Comparison of ENCODE assay signal across 1 cellular context in the genomic region with DNA sequence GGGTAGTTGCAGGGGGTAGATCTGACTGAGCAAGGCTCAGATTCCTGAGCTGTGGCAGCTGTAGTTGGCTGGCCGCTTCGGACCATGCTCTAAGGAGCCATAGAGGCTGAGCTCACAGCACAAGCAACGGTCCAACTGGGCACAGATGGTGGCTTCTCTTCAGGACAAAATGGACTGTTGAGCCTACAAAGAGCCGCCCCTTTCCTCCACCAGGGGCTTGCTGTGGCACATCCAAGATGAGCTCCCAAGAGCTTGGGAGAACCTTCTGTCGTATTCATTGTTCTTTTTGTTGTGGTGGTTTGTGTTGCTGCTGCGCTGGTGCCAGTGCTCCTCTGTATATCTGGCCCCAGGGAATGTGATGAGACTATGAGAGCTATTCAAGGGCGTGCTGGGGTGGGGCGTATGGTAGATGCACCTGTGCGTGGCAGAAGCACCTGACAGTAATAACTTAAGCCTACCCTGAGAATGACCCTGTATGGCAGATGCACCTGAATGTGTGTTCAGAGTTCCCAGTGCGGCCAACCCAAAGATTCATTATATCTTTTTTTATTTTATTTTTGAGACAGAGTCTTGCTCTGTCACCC.
TF ChIP-seq lines count a peak whose summit lies in the region.

No MANE protein-coding gene starts in this region.

TF ChIP-seq in IMR-90, 13 proteins besides CTCF, POLR2A, EP300 and RAD21:
- TF ChIP-seq NFE2L2 (IDR thresholded peaks at IDR 0.05; ENCODE audit: low read depth, low read length) (no peak), RCOR1 (IDR thresholded peaks at IDR 0.05; ENCODE audit: insufficient replicate concordance, low read length) (no peak), MAZ (IDR thresholded peaks at IDR 0.05; ENCODE audit: borderline replicate concordance, low read depth, low read length) (no peak), MXI1 (IDR thresholded peaks at IDR 0.05; ENCODE audit: borderline replicate concordance, low read depth, low read length) (no peak), BHLHE40 (IDR thresholded peaks at IDR 0.05; ENCODE audit: low read depth, low read length) (no peak), CHD1 (IDR thresholded peaks at IDR 0.05; ENCODE audit: low read depth, low read length) (no peak), CEBPB (IDR thresholded peaks at IDR 0.05; ENCODE audit: low read depth, low read length) (no peak), SMC3 (IDR thresholded peaks at IDR 0.05; ENCODE audit: low read depth, low read length) (no peak), MAFK (IDR thresholded peaks at IDR 0.05; ENCODE audit: low read depth, low read length) (no peak), RFX5 (IDR thresholded peaks at IDR 0.05; ENCODE audit: low read depth, low read length) (no peak), FOS (IDR thresholded peaks at IDR 0.05; ENCODE audit: low read depth, low read length) (no peak)
